In genomic region chr10:95303535-95303934, GRCh38 we compare ENCODE assay signal across 30 cellular contexts. TPM values are rescaled to one million over a fixed set of nuclear protein-coding genes. Genes with fewer than 3 reads are reported as not detected.
DNase-seq lines count a peak whose midpoint lies in the region; ATAC-seq, FAIRE-seq and TF ChIP-seq lines count a peak whose summit lies in the region.
"Had no signal": no experiment of that assay in that cellular context is flagged by ENCODE, and none has a peak within 500 bp of the region (broad histone marks: within the 10 kb centered on the region; RNA-seq: fewer than 3 reads in every experiment).

No MANE protein-coding gene starts in this region.

- H3K79me2 ChIP-seq in GM23338 (replicated peaks; ENCODE audit: insufficient read depth) (no peaks in the 10 kb centered on the region), keratinocyte (ENCODE audit: control insufficient read depth, insufficient read depth, low read length) (no peaks in the 10 kb centered on the region)

- no peak for DNase-seq in A549 (ENCODE audit: low read depth in 1 of 2, low spot score in 1 of 2)
- no peak for DNase-seq in GM23338 (ENCODE audit: low spot score)
- DNase-seq in RWPE1 (ENCODE audit: low spot score), result no peak
- no peak for DNase-seq in keratinocyte (ENCODE audit: low read depth, low spot score)
- DNase-seq in lower leg skin (ENCODE audit: low spot score in 2 of 2), result no peak
- no peak for DNase-seq in coronary artery (ENCODE audit: low spot score)
- DNase-seq: ACHN; activated CD4-positive, alpha-beta T cell treated with anti-CD3 and anti-CD28 coated beads, Interleukin-2, amount 50 U/mL, for 4 hours; activated CD4-positive, CD25-positive, alpha-beta regulatory T cell; activated CD8-positive, alpha-beta memory T cell treated with anti-CD3 and anti-CD28 coated beads, Interleukin-2, amount 50 U/mL, for 48 hours; Caco-2; cerebellar nuclear complex; foreskin fibroblast; heart right ventricle; left cardiac atrium; naive B cell; NCI-H146; NCI-H69; retina; stimulated activated CD4-positive, alpha-beta T cell treated with anti-CD3 and anti-CD28 coated beads, Interleukin-4, amount 100 ng/mL, for 1 hour; stimulated activated naive B cell treated with anti-CD40 and anti-IgM and Interleukin-4, amounts not matched to agents 10 μg/mL and 1 μg/mL and 100 μg/mL, for 72 hours; T-helper 9 cell; uterus had no signal

- no peaks in the 10 kb centered on the region for H3K9me2 ChIP-seq in GM23338 (ENCODE audit: insufficient read depth)

- CTCF ChIA-PET in A549 (lab: Yijun Ruan, JAX) (interaction anchor here (0.6 to 1.9 kb wide), 5 partner anchors 37 to 93 kb away, joined by 3 to 7 read pairs (median 4); no protein-coding TSS in a partner anchor), RWPE1 (lab: Yijun Ruan, JAX) (interaction anchor here (0.9 kb wide), 1 partner anchor 61 kb away, joined by 3 read pairs; no protein-coding TSS in a partner anchor)

- H3K9me1 ChIP-seq in keratinocyte (ENCODE audit: control insufficient read depth, extremely low read depth, insufficient read depth, low read length), result no peaks in the 10 kb centered on the region

- peak overlapping the region in 1 of 2 experiments; percentile 31; a peak in 3 of 6 replicates for H3K27ac ChIP-seq in A549
- no peak overlapping the region for H3K27ac ChIP-seq in GM23338 (ENCODE audit: low read depth)
- H3K27ac ChIP-seq in RWPE1, result peak overlapping the region; percentile 44
- H3K27ac ChIP-seq in keratinocyte (ENCODE audit: control insufficient read depth, insufficient read depth, low read length), result no peak overlapping the region
- H3K27ac ChIP-seq in coronary artery, result no peak overlapping the region
- H3K27ac ChIP-seq: ascending aorta; BLaER1 treated with 17β-estradiol and CSF1 and Interleukin-3, amounts not matched to agents 10 nM and 100 nM; heart right ventricle; uterus had no signal

- no peak for ATAC-seq in A549
- ATAC-seq in GM23338, result peak; percentile 12; the same call in 1 of the 3 replicates
- ATAC-seq in HG03469 (IDR thresholded peaks at IDR 0.05; ENCODE audit: unreplicated experiment), result no peak
- no peak for ATAC-seq in HG02763 (IDR thresholded peaks at IDR 0.05; ENCODE audit: unreplicated experiment)
- ATAC-seq: activated naive CD4-positive, alpha-beta T cell treated with anti-CD3 and anti-CD28 coated beads, Interleukin-2, amount 50 U/mL, for 72 hours; HCT116; heart right ventricle; stimulated activated naive B cell treated with anti-CD40 and anti-IgM and Interleukin-4, amounts not matched to agents 10 μg/mL and 1 μg/mL and 100 μg/mL, for 72 hours had no signal

- H3K36me3 ChIP-seq in GM23338 (ENCODE audit: insufficient read depth) (no peaks in the 10 kb centered on the region), keratinocyte (ENCODE audit: control insufficient read depth in 2 of 2, extremely low read depth in 1 of 2, insufficient read depth in 2 of 2, low read length in 2 of 2) (no peaks in the 10 kb centered on the region)
- H3K36me3 ChIP-seq: ascending aorta; BLaER1 treated with 17β-estradiol and CSF1 and Interleukin-3, amounts not matched to agents 10 nM and 100 nM; heart right ventricle; uterus had no signal

- H3K4me3 ChIP-seq in A549 (no peak overlapping the region), GM23338 (no peak overlapping the region), keratinocyte (ENCODE audit: control insufficient read depth in 2 of 3, extremely low read depth in 1 of 3, insufficient read depth in 2 of 3, low read depth in 1 of 3, low read length in 3 of 3) (no peak overlapping the region), lower leg skin (ENCODE audit: low read depth, poor library complexity, severe bottlenecking) (no peak overlapping the region), coronary artery (no peak overlapping the region)
- H3K4me3 ChIP-seq: ascending aorta; BLaER1 treated with 17β-estradiol and CSF1 and Interleukin-3, amounts not matched to agents 10 nM and 100 nM; heart right ventricle; uterus had no signal

- no peak for TF ChIP-seq CTCF in A549 (IDR thresholded peaks at IDR 0.05)
- TF ChIP-seq CTCF in GM23338 (conservative IDR thresholded peaks at IDR 0.05; ENCODE audit: low read depth in 2 of 2), result no peak
- no peak for TF ChIP-seq CTCF in RWPE1 (conservative IDR thresholded peaks at IDR 0.05; ENCODE audit: low read depth)
- no peak for TF ChIP-seq CTCF in keratinocyte (optimal IDR thresholded peaks at IDR 0.05 in 1 of 3, IDR thresholded peaks at IDR 0.05 in 1 of 3, conservative IDR thresholded peaks at IDR 0.05 in 1 of 3; ENCODE audit: extremely low read depth in 1 of 3, insufficient read depth in 2 of 3, low read length in 3 of 3)
- no peak for TF ChIP-seq CTCF in lower leg skin (IDR thresholded peaks at IDR 0.05)
- no peak for TF ChIP-seq CTCF in coronary artery (IDR thresholded peaks at IDR 0.05)

- H3F3A ChIP-seq in GM23338 (replicated peaks; ENCODE audit: low read depth), result peaks cover 9% of the 10 kb centered on the region

- no peaks in the 10 kb centered on the region for H3K4me1 Mint-ChIP-seq in GM23338

- dilution Hi-C loops in keratinocyte (cut with MboI; ENCODE audit: extremely low pct_ligation_motif_present, low sequenced_read_pairs), result no loop called here

- 81% methylated on average over 8 of the region's 8 CpGs for WGBS in A549 (ENCODE audit: missing lambda C conversion rate)
- WGBS in lower leg skin, 2 donors, result 79 to 85% methylated on average over 8 of the region's 8 CpGs

- no peak for TF ChIP-seq EP300 in A549 (IDR thresholded peaks at IDR 0.05)

- no peak overlapping the region for H3K9ac ChIP-seq in keratinocyte (ENCODE audit: control insufficient read depth, extremely low read depth, insufficient read depth, low read length)
- H3K9ac ChIP-seq: BLaER1 treated with 17β-estradiol and CSF1 and Interleukin-3, amounts not matched to agents 10 nM and 100 nM had no signal

- no peak overlapping the region for H3K27ac Mint-ChIP-seq in GM23338
- H3K27ac Mint-ChIP-seq: activated naive CD4-positive, alpha-beta T cell treated with anti-CD3 and anti-CD28 coated beads, Interleukin-2, amount 50 U/mL, for 72 hours; activated T-helper 2 cell treated with anti-CD3 and anti-CD28 coated beads, Interferon-gamma antibody, Interleukin-2, Interleukin-4, amounts not matched to agents 10 μg/mL and 5 μg/mL and 100 μg/mL, durations not matched to agents 14 hours and 24 hours and 36 hours; naive B cell; stimulated activated naive B cell treated with anti-CD40 and anti-IgM and Interleukin-4, amounts not matched to agents 10 μg/mL and 1 μg/mL and 100 μg/mL, for 72 hours had no signal

- 0 out of 2 replicates have a peak, but pooled peaks cover 7% of the 10 kb centered on the region for H3K27me3 ChIP-seq in GM23338 (ENCODE audit: insufficient read depth)
- no peaks in the 10 kb centered on the region for H3K27me3 ChIP-seq in keratinocyte (ENCODE audit: control insufficient read depth, extremely low read depth, insufficient read depth, low read length)
- H3K27me3 ChIP-seq: ascending aorta; BLaER1 treated with 17β-estradiol and CSF1 and Interleukin-3, amounts not matched to agents 10 nM and 100 nM; heart right ventricle; uterus had no signal

- intact Hi-C loops in lower leg skin (cut with DNase I; ENCODE audit: low total_unique reads), result no loop called here

- H4K20me1 ChIP-seq in GM23338 (replicated peaks; ENCODE audit: insufficient read depth), result no peaks in the 10 kb centered on the region
- H4K20me1 ChIP-seq in keratinocyte (ENCODE audit: control insufficient read depth, extremely low read depth, insufficient read depth, low read length), result no peaks in the 10 kb centered on the region
- H4K20me1 ChIP-seq: BLaER1 treated with 17β-estradiol and CSF1 and Interleukin-3, amounts not matched to agents 10 nM and 100 nM had no signal

- peak overlapping the region; percentile 3; the same call in 1 of the 3 replicates for H3K4me2 ChIP-seq in A549
- H3K4me2 ChIP-seq in GM23338, result no peak overlapping the region
- H3K4me2 ChIP-seq in keratinocyte (ENCODE audit: control insufficient read depth, extremely low read depth, insufficient read depth, low read depth, low read length), result no peak overlapping the region
- H3K4me2 ChIP-seq: BLaER1 treated with 17β-estradiol and CSF1 and Interleukin-3, amounts not matched to agents 10 nM and 100 nM had no signal

- no peak overlapping the region for H2AFZ ChIP-seq in GM23338
- no peak overlapping the region for H2AFZ ChIP-seq in keratinocyte (ENCODE audit: control insufficient read depth, low read length)

- no peaks in the 10 kb centered on the region for H3K9me3 Mint-ChIP-seq in GM23338
- H3K9me3 Mint-ChIP-seq: activated naive CD4-positive, alpha-beta T cell treated with anti-CD3 and anti-CD28 coated beads, Interleukin-2, amount 50 U/mL, for 72 hours; activated T-helper 2 cell treated with anti-CD3 and anti-CD28 coated beads, Interferon-gamma antibody, Interleukin-2, Interleukin-4, amounts not matched to agents 10 μg/mL and 5 μg/mL and 100 μg/mL, durations not matched to agents 14 hours and 24 hours and 36 hours; naive B cell; stimulated activated naive B cell treated with anti-CD40 and anti-IgM and Interleukin-4, amounts not matched to agents 10 μg/mL and 1 μg/mL and 100 μg/mL, for 72 hours had no signal

- no peak overlapping the region for H3K4me3 Mint-ChIP-seq in GM23338
- H3K4me3 Mint-ChIP-seq: naive B cell; stimulated activated naive B cell treated with anti-CD40 and anti-IgM and Interleukin-4, amounts not matched to agents 10 μg/mL and 1 μg/mL and 100 μg/mL, for 72 hours had no signal

- no peak for TF ChIP-seq RAD21 in A549 (conservative IDR thresholded peaks at IDR 0.05 in 1 of 2, IDR thresholded peaks at IDR 0.05 in 1 of 2)

- H3K36me3 Mint-ChIP-seq in GM23338 (ENCODE audit: low read depth), result no peaks in the 10 kb centered on the region
- H3K36me3 Mint-ChIP-seq: activated naive CD4-positive, alpha-beta T cell treated with anti-CD3 and anti-CD28 coated beads, Interleukin-2, amount 50 U/mL, for 72 hours; naive B cell; stimulated activated naive B cell treated with anti-CD40 and anti-IgM and Interleukin-4, amounts not matched to agents 10 μg/mL and 1 μg/mL and 100 μg/mL, for 72 hours had no signal

- FAIRE-seq in A549 (lab: Jason Lieb, UNC) (no peak), keratinocyte (lab: Jason Lieb, UNC) (peak; percentile 55)

- H3K27me3 Mint-ChIP-seq in GM23338 (ENCODE audit: insufficient read depth, low read depth, poor library complexity), result peaks cover 2% of the 10 kb centered on the region
- H3K27me3 Mint-ChIP-seq: naive B cell; stimulated activated naive B cell treated with anti-CD40 and anti-IgM and Interleukin-4, amounts not matched to agents 10 μg/mL and 1 μg/mL and 100 μg/mL, for 72 hours had no signal

- POLR2A ChIA-PET in A549 (lab: Yijun Ruan, JAX) (no interaction called here), RWPE1 (lab: Yijun Ruan, JAX; ENCODE audit: low non-redundant PET) (no interaction called here)

- H3K4me1 ChIP-seq in A549 (peaks cover 44% of the 10 kb centered on the region), GM23338 (ENCODE audit: insufficient read depth) (peaks cover 3% of the 10 kb centered on the region; the same call in 1 of the 2 replicates), keratinocyte (ENCODE audit: control insufficient read depth, extremely low read depth, insufficient read depth, low read length) (peaks cover 12% of the 10 kb centered on the region)
- H3K4me1 ChIP-seq: uterus had no signal

- no peaks in the 10 kb centered on the region for H3K9me3 ChIP-seq in A549
- H3K9me3 ChIP-seq in keratinocyte (ENCODE audit: control insufficient read depth, low read depth, low read length), result no peaks in the 10 kb centered on the region
- H3K9me3 ChIP-seq: ascending aorta; BLaER1 treated with 17β-estradiol and CSF1 and Interleukin-3, amounts not matched to agents 10 nM and 100 nM; Caco-2; heart right ventricle; uterus had no signal

- TF ChIP-seq POLR2A in A549 (IDR thresholded peaks at IDR 0.05; ENCODE audit: low read length), result no peak
- no peak for TF ChIP-seq POLR2A in lower leg skin (IDR thresholded peaks at IDR 0.05)

RNA-seq across cellular contexts. Expression of gene PDLIM1, which starts 12.7 kb away (rescaled TPM):
- 92.5 and 132 TPM in 2 replicates for polyA plus RNA-seq in A549 (2011; rRNA removed)
- polyA plus RNA-seq in A549 (2012; cell fraction: cytosol; rRNA removed), result 101 and 102 TPM in 2 replicates
- polyA plus RNA-seq in A549 (2012; cell fraction: nucleus; rRNA removed), result 58.7 and 96.7 TPM in 2 replicates
- 123 to 147 TPM (median 128 TPM) in 3 replicates for polyA plus RNA-seq in A549 (2017; fragmentation: RNase III; extraction: RNeasy Plus Mini Kit Qiagen cat#74134 plus additional on column Dnase treatment)
- 119 and 120 TPM in 2 replicates for polyA minus RNA-seq in A549 (2011; rRNA and poly(A)+ RNA removed)
- 110 and 111 TPM in 2 replicates for total RNA-seq in GM23338 (2014; rRNA removed; shearing (Covaris generic))
- polyA plus RNA-seq in GM23338 (2016; fragmentation: Nextera tagmentation; extraction: Ambion mirVana), result 227 and 233 TPM in 2 replicates
- 200 to 450 TPM (median 298 TPM) in 3 replicates for polyA plus RNA-seq in keratinocyte
- 152 TPM for polyA plus RNA-seq in keratinocyte (2011; ENCODE audit: low read depth)
- 550 and 564 TPM in 2 replicates for polyA plus RNA-seq in keratinocyte (2011; cell fraction: cytosol; rRNA removed)
- 299 and 342 TPM in 2 replicates for polyA plus RNA-seq in keratinocyte (2011; cell fraction: nucleus; rRNA removed)
- polyA plus RNA-seq in keratinocyte (2012; ENCODE audit: low replicate concordance), result 367 and 421 TPM in 2 replicates
- polyA minus RNA-seq in keratinocyte, result 372 to 462 TPM (median 381 TPM) in 3 replicates
- 329 TPM for polyA minus RNA-seq in keratinocyte (2011; cell fraction: cytosol; rRNA and poly(A)+ RNA removed)
- polyA minus RNA-seq in keratinocyte (2011; cell fraction: nucleus; rRNA and poly(A)+ RNA removed), result 92.1 and 192 TPM in 2 replicates
- total RNA-seq in lower leg skin, result 10 to 100 TPM; 46.3 to 85.0 (median 61.4) TPM
